23 cellular contexts compared by ENCODE assay signal in genomic region chr20:2023151-2023550, GRCh38. TPM values are rescaled to one million over a fixed set of nuclear protein-coding genes. Genes with fewer than 3 reads are reported as not detected.
DNase-seq lines count a peak whose midpoint lies in the region; ATAC-seq and TF ChIP-seq lines count a peak whose summit lies in the region.
"Had no signal": no experiment of that assay in that cellular context is flagged by ENCODE, and none has a peak within 500 bp of the region (broad histone marks: within the 10 kb centered on the region; RNA-seq: fewer than 3 reads in every experiment).

No MANE protein-coding gene starts in this region.

- no CpG with 5 or more reads among the region's 4 CpGs for whole genome bisulfite sequencing in H9 (ENCODE audit: extremely low coverage, insufficient read length, low lambda C conversion rate)

- H3K4me2 ChIP-seq in H9 (ENCODE audit: insufficient read depth, insufficient read length, low read length), result no peak overlapping the region
- H3K4me2 ChIP-seq: A549 had no signal

- peaks cover 38% of the 10 kb centered on the region for H3K27me3 Mint-ChIP-seq in H9 (ENCODE audit: low read depth)
- H3K27me3 Mint-ChIP-seq in stimulated activated naive CD8-positive, alpha-beta T cell treated with anti-CD3 and anti-CD28 coated beads, Interleukin-15, amount 100 ng/mL, for 72 hours, result peaks cover 42% of the 10 kb centered on the region

- no peak overlapping the region for H2BK12ac ChIP-seq in H9 (ENCODE audit: insufficient read length, low read depth, low read length)

- H3K4me3 ChIP-seq in GM12865 (ENCODE audit: low read depth, low read length) (no peak overlapping the region), NT2/D1 (ENCODE audit: insufficient read length, low read depth) (no peak overlapping the region)
- H3K4me3 ChIP-seq: A549, HAP-1, MG63 had no signal

- no peak overlapping the region for H3K4me3 Mint-ChIP-seq in H9
- no peak overlapping the region for H3K4me3 Mint-ChIP-seq in stimulated activated naive CD8-positive, alpha-beta T cell treated with anti-CD3 and anti-CD28 coated beads, Interleukin-15, amount 100 ng/mL, for 72 hours
- H3K4me3 Mint-ChIP-seq: B cell; CD4-positive, CD25-positive, alpha-beta regulatory T cell; T-helper 1 cell treated with Interleukin-12 subunit alpha and Interleukin-12 subunit beta and Interleukin-4 antibody, amounts not matched to agents 30 μg/mL and 1 μg/mL, for 36 hours had no signal

- H3K23ac ChIP-seq in H9 (ENCODE audit: insufficient read length, low read depth, low read length), result no peak overlapping the region

- H3K27ac Mint-ChIP-seq in H9, result no peak overlapping the region
- H3K27ac Mint-ChIP-seq in stimulated activated naive CD8-positive, alpha-beta T cell treated with anti-CD3 and anti-CD28 coated beads, Interleukin-15, amount 100 ng/mL, for 72 hours, result no peak overlapping the region
- H3K27ac Mint-ChIP-seq: B cell; CD4-positive, CD25-positive, alpha-beta regulatory T cell; T-helper 1 cell treated with Interleukin-12 subunit alpha and Interleukin-12 subunit beta and Interleukin-4 antibody, amounts not matched to agents 30 μg/mL and 1 μg/mL, for 36 hours had no signal

- H3K27me3 ChIP-seq in H9 (ENCODE audit: insufficient read depth, low read length), result no peaks in the 10 kb centered on the region
- H3K27me3 ChIP-seq in NT2/D1 (ENCODE audit: insufficient read depth, insufficient read length), result peaks cover 15% of the 10 kb centered on the region

- H2BK120ac ChIP-seq in H9 (ENCODE audit: low read depth, low read length, poor library complexity, severe bottlenecking), result no peak overlapping the region

- H3K27ac ChIP-seq in H9 (ENCODE audit: insufficient read length, low read depth, low read length), result no peak overlapping the region
- H3K27ac ChIP-seq: A549 had no signal

- H2BK15ac ChIP-seq in H9 (ENCODE audit: low read depth, low read length), result no peak overlapping the region

- H3K18ac ChIP-seq in H9 (ENCODE audit: insufficient read length, low read depth, low read length), result no peak overlapping the region

- H2AK5ac ChIP-seq in H9 (ENCODE audit: insufficient read length, low read length), result no peak overlapping the region

- DNase-seq in GM12865 (ENCODE audit: low read depth) (peak; percentile 23), H9 (no peak), NT2/D1 (ENCODE audit: low read depth, low spot score) (peak; percentile 13), germinal center (ENCODE audit: low spot score) (peak; percentile 33), NCI-H1092 (lab: John Stamatoyannopoulos, UW) (no peak)
- DNase-seq in stimulated activated naive CD8-positive, alpha-beta T cell treated with anti-CD3 and anti-CD28 coated beads, Interleukin-15, amount 100 ng/mL, for 72 hours, result no peak
- DNase-seq: COR-L47, DND-41, Karpas-422, MG63, NCI-H1105, NCI-H2081 treated with DMSO at 0.1 percent for 48 hours, NCI-H2171 treated with DMSO at 0.1 percent for 48 hours, NCI-H524 treated with DMSO at 0.1 percent for 48 hours, Right ventricle myocardium superior had no signal

- no peaks in the 10 kb centered on the region for H3K23me2 ChIP-seq in H9 (ENCODE audit: insufficient read length, low read depth, low read length, poor library complexity, severe bottlenecking)

- no peak overlapping the region for H3K14ac ChIP-seq in H9 (ENCODE audit: insufficient read depth, low read length)

- ATAC-seq in GM21723 (IDR thresholded peaks at IDR 0.05; ENCODE audit: unreplicated experiment), result no peak
- ATAC-seq in stimulated activated naive CD8-positive, alpha-beta T cell treated with anti-CD3 and anti-CD28 coated beads, Interleukin-15, amount 100 ng/mL, for 72 hours, result no peak
- ATAC-seq: A549 had no signal

- H4K20me1 ChIP-seq in H9 (ENCODE audit: control insufficient read depth, insufficient read depth, insufficient read length), result no peaks in the 10 kb centered on the region

- no peak overlapping the region for H4K8ac ChIP-seq in H9 (replicated peaks; ENCODE audit: insufficient read length, low read depth, low read length)

- TF ChIP-seq CTCF in GM12865 (IDR thresholded peaks at IDR 0.05; ENCODE audit: insufficient read depth, low read depth, low read length, missing control alignments) (no peak), H9 (conservative IDR thresholded peaks at IDR 0.05) (peak; percentile 35; the same call in 1 of the 3 replicates)

- H4K5ac ChIP-seq in H9 (ENCODE audit: insufficient read length, low read depth, low read length), result no peak overlapping the region

- no peaks in the 10 kb centered on the region for H3K79me2 ChIP-seq in H9 (ENCODE audit: insufficient read depth, low read length)

- H3K9me3 Mint-ChIP-seq in H9, result no peaks in the 10 kb centered on the region
- peaks cover 4 to 6% of the 10 kb centered on the region in 2 donors for H3K9me3 Mint-ChIP-seq in stimulated activated naive CD8-positive, alpha-beta T cell treated with anti-CD3 and anti-CD28 coated beads, Interleukin-15, amount 100 ng/mL, for 72 hours
- H3K9me3 Mint-ChIP-seq: T-helper 1 cell treated with Interleukin-12 subunit alpha and Interleukin-12 subunit beta and Interleukin-4 antibody, amounts not matched to agents 30 μg/mL and 1 μg/mL, for 36 hours had no signal

- H3K4ac ChIP-seq in H9 (ENCODE audit: low read depth, low read length), result no peak overlapping the region

- H3K4me1 ChIP-seq in H9 (ENCODE audit: insufficient read depth, low read length) (no peaks in the 10 kb centered on the region), NT2/D1 (ENCODE audit: insufficient read depth, insufficient read length) (no peaks in the 10 kb centered on the region)
- H3K4me1 ChIP-seq: A549, HAP-1 had no signal

- H3K79me1 ChIP-seq in H9 (ENCODE audit: insufficient read depth, low read depth, low read length, poor library complexity, severe bottlenecking), result no peaks in the 10 kb centered on the region

- peaks cover 0 to 2% of the 10 kb centered on the region in 2 experiments; a peak in 3 of 4 replicates for H3K4me1 Mint-ChIP-seq in H9
- no peaks in the 10 kb centered on the region for H3K4me1 Mint-ChIP-seq in stimulated activated naive CD8-positive, alpha-beta T cell treated with anti-CD3 and anti-CD28 coated beads, Interleukin-15, amount 100 ng/mL, for 72 hours
- H3K4me1 Mint-ChIP-seq: B cell; CD4-positive, CD25-positive, alpha-beta regulatory T cell had no signal

- no peak overlapping the region for H3K56ac ChIP-seq in H9 (ENCODE audit: insufficient read length, low read depth, low read length)

- no peak overlapping the region for H2AFZ ChIP-seq in H9 (ENCODE audit: low read length)

- H3K36me3 Mint-ChIP-seq in H9 (ENCODE audit: insufficient read depth in 1 of 3, low read depth in 3 of 3), result no peaks in the 10 kb centered on the region
- H3K36me3 Mint-ChIP-seq: CD4-positive, CD25-positive, alpha-beta regulatory T cell had no signal

- H2BK5ac ChIP-seq in H9 (ENCODE audit: insufficient read length, low read length), result no peak overlapping the region

- no peak overlapping the region for H2BK20ac ChIP-seq in H9 (ENCODE audit: low read depth, low read length, poor library complexity, severe bottlenecking)

- H4K91ac ChIP-seq in H9 (ENCODE audit: insufficient read length, low read depth, low read length), result no peak overlapping the region

- no peaks in the 10 kb centered on the region for H3K9me3 ChIP-seq in H9 (ENCODE audit: control insufficient read depth, low read depth, low read length)
- peaks cover 15% of the 10 kb centered on the region; the same call in 1 of the 2 replicates for H3K9me3 ChIP-seq in NT2/D1 (ENCODE audit: insufficient read depth, low read length)
- H3K9me3 ChIP-seq: A549, HAP-1, MG63 had no signal

- no peak overlapping the region for H3T11ph ChIP-seq in H9 (ENCODE audit: low read length)

- no peaks in the 10 kb centered on the region for H3K36me3 ChIP-seq in NT2/D1 (ENCODE audit: insufficient read depth, insufficient read length, low read length)
- H3K36me3 ChIP-seq: HAP-1, MG63 had no signal

- no peak overlapping the region for H3K9ac ChIP-seq in H9 (ENCODE audit: extremely low read depth, insufficient read length, low read length)
- no peak overlapping the region for H3K9ac ChIP-seq in NT2/D1 (ENCODE audit: insufficient read length, low read depth)

RNA-seq across cellular contexts. Expression of gene PDYN, which starts 29.3 kb away (rescaled TPM):
- 0.59 and 0.63 TPM in 2 replicates for total RNA-seq in H9 (2021)
- total RNA-seq: B cell; CD4-positive, CD25-positive, alpha-beta regulatory T cell; Right ventricle myocardium superior; RPMI7951; SK-MEL-5 had no signal

Comparison
In these comparisons a context has a peak if more than half of its experiments do, and no peak if none do; other contexts are left out.
1. DNase-seq: peak in GM12865 (single experiment), NT2/D1 (single experiment) and germinal center (single experiment); none in H9 (single experiment), stimulated activated naive CD8-positive, alpha-beta T cell treated with anti-CD3 and anti-CD28 coated beads, Interleukin-15, amount 100 ng/mL, for 72 hours (0 of 2) and NCI-H1092 (single experiment).